ENCODE assay signal across 13 cellular contexts in the genomic region with DNA sequence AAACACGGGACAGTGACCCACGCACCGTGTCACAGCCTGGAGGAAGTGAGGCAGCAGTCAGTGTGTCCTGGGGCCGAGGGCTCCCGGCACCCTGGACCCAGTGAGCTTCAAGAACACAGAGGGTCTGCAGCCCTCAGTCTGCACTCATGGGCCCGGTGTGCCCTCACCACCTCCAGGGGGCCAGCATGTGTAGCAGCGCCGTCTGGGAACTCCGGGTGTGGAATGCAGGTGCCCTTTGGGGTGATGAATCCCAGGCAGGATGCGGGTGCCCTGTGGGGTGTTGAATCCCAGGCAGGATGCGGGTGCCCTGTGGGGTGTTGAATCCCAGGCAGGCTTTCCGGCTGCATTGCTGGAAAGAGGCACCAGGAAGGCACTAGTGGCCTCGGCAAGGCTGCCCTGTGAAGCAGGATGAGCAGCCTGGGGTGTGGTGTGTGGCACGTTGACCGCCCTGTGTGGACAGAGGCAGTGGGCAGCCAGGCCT.
"Had no signal": no experiment of that assay in that cellular context is flagged by ENCODE, and none has a peak within 500 bp of the region (broad histone marks: within the 10 kb centered on the region; RNA-seq: fewer than 3 reads in every experiment).

No MANE protein-coding gene starts in this region.

- H3K36me3 ChIP-seq: left lung, tibial artery had no signal

- H3K4me3 ChIP-seq: left lung, lung, smooth muscle cell, tibial artery had no signal

- H3K9me3 ChIP-seq: left lung, tibial artery had no signal

- ATAC-seq: effector memory CD8-positive, alpha-beta T cell; foreskin keratinocyte; left lung; right cardiac atrium; stimulated activated naive CD8-positive, alpha-beta T cell treated with anti-CD3 and anti-CD28 coated beads, Interleukin-15, Interleukin-2, amounts not matched to agents 100 U/mL and 50 U/mL, for 24 hours had no signal

- H3K4me1 ChIP-seq: foreskin keratinocyte, left lung, tibial artery had no signal

- DNase-seq: cerebellar nuclear complex; effector memory CD8-positive, alpha-beta T cell; foreskin keratinocyte; immature natural killer cell; mesenchymal stem cell; naive B cell; stimulated activated CD4-positive, alpha-beta T cell treated with anti-CD3 and anti-CD28 coated beads, Interleukin-2, amount 100 ng/mL, for 48 hours; stimulated activated naive CD8-positive, alpha-beta T cell treated with anti-CD3 and anti-CD28 coated beads, Interleukin-15, Interleukin-2, amounts not matched to agents 100 U/mL and 50 U/mL, for 24 hours had no signal

- H3K4me2 ChIP-seq: smooth muscle cell had no signal

- H3K27me3 ChIP-seq: foreskin keratinocyte, left lung had no signal

- H3K27ac ChIP-seq: foreskin keratinocyte, left lung, tibial artery had no signal
